Comparison of ENCODE assay signal across 1 cellular context in genomic region chr17:50205111-50205821, GRCh38.
TF ChIP-seq lines count a peak whose summit lies in the region.

No MANE protein-coding gene starts in this region.

TF ChIP-seq in IMR-90, 13 proteins besides CTCF, POLR2A, EP300 and RAD21:
- TF ChIP-seq BHLHE40 (IDR thresholded peaks at IDR 0.05; ENCODE audit: low read depth, low read length) (no peak), MAZ (IDR thresholded peaks at IDR 0.05; ENCODE audit: borderline replicate concordance, low read depth, low read length) (peak; percentile 11; the same call in 1 of the 2 replicates), CHD1 (IDR thresholded peaks at IDR 0.05; ENCODE audit: low read depth, low read length) (no peak), ELK1 (IDR thresholded peaks at IDR 0.05; ENCODE audit: borderline replicate concordance, low read depth, low read length) (no peak), FOS (IDR thresholded peaks at IDR 0.05; ENCODE audit: low read depth, low read length) (no peak), MAFK (IDR thresholded peaks at IDR 0.05; ENCODE audit: low read depth, low read length) (no peak), RCOR1 (IDR thresholded peaks at IDR 0.05; ENCODE audit: insufficient replicate concordance, low read length) (no peak)
